Comparison of ENCODE assay signal across 10 cellular contexts in genomic region chr4:99317811-99318210, GRCh38. TPM values are rescaled to one million over a fixed set of nuclear protein-coding genes. Genes with fewer than 3 reads are reported as not detected.
DNase-seq lines count a peak whose midpoint lies in the region; ATAC-seq and TF ChIP-seq lines count a peak whose summit lies in the region.
"Not testable (repeated sequence)": the region's sequence is repeated elsewhere in the genome, so short reads cannot be mapped to it uniquely, and the experiment has no call there.
"Had no signal": no experiment of that assay in that cellular context is flagged by ENCODE, and none has a peak within 500 bp of the region (broad histone marks: within the 10 kb centered on the region; RNA-seq: fewer than 3 reads in every experiment).

No MANE protein-coding gene starts in this region.

- H3K36me3 ChIP-seq in Peyer's patch; esophagus squamous epithelium; neuronal stem cell (replicated peaks in 1 of 2; ENCODE audit: control insufficient read depth in 2 of 2, insufficient read depth in 2 of 2, low read length in 2 of 2); suprapubic skin; upper lobe of right lung: not testable (repeated sequence)

- not testable (repeated sequence) for H3K23ac ChIP-seq in neuronal stem cell (ENCODE audit: low read depth, low read length, poor library complexity)

- CTCF ChIA-PET in MCF 10A (lab: Yijun Ruan, JAX) = interaction anchor here (0.9 kb wide), 1 partner anchor 200 kb away, joined by 3 read pairs; no protein-coding TSS in a partner anchor

- peak overlapping the region in 3 of 4 donors; percentile 1 to 46 (median 25) for H3K27ac ChIP-seq in Peyer's patch
- H3K27ac ChIP-seq in esophagus squamous epithelium = peak overlapping the region in 3 of 4 donors; percentile 48 to 85 (median 60)
- not testable (repeated sequence) for H3K27ac ChIP-seq in neuronal stem cell (replicated peaks; ENCODE audit: low read length)
- H3K27ac ChIP-seq in suprapubic skin = peak overlapping the region; percentile 28
- H3K27ac ChIP-seq in upper lobe of right lung = peak overlapping the region; percentile 82

- not testable (repeated sequence) for H3K4me1 Mint-ChIP-seq in MCF 10A (ENCODE audit: insufficient read depth, unreplicated experiment)

- not testable (repeated sequence) for TF ChIP-seq CTCF in Peyer's patch (IDR thresholded peaks at IDR 0.05); MCF 10A (IDR thresholded peaks at IDR 0.05; ENCODE audit: unreplicated experiment); esophagus squamous epithelium (IDR thresholded peaks at IDR 0.05); suprapubic skin (IDR thresholded peaks at IDR 0.05); upper lobe of right lung (IDR thresholded peaks at IDR 0.05)

- H3K4me1 ChIP-seq in Peyer's patch; neuronal stem cell (ENCODE audit: control insufficient read depth in 2 of 2, insufficient read depth in 1 of 2, low read depth in 1 of 2, low read length in 2 of 2); suprapubic skin; upper lobe of right lung: not testable (repeated sequence)
- H3K4me1 ChIP-seq in esophagus squamous epithelium = peaks cover 0 to 16% (median 5%) of the 10 kb centered on the region in 3 donors

- not testable (repeated sequence) for H3K4me2 ChIP-seq in neuronal stem cell (ENCODE audit: insufficient read depth, low read length, poor library complexity, severe bottlenecking)

- H2BK12ac ChIP-seq in neuronal stem cell (ENCODE audit: low read length) = not testable (repeated sequence)

- not testable (repeated sequence) for H3K4ac ChIP-seq in neuronal stem cell (ENCODE audit: low read length)

- not testable (repeated sequence) for TF ChIP-seq POLR2A in Peyer's patch (IDR thresholded peaks at IDR 0.05); esophagus squamous epithelium (IDR thresholded peaks at IDR 0.05); suprapubic skin (IDR thresholded peaks at IDR 0.05)

- not testable (repeated sequence) for H3K9me3 Mint-ChIP-seq in MCF 10A (ENCODE audit: unreplicated experiment)

- H3K27me3 ChIP-seq in Peyer's patch; esophagus squamous epithelium; neuronal stem cell (ENCODE audit: control insufficient read depth in 3 of 3, insufficient read depth in 3 of 3, low read depth in 1 of 3, low read length in 3 of 3); suprapubic skin; upper lobe of right lung: not testable (repeated sequence)

- peak overlapping the region in 2 of 4 donors; percentile 23 to 36 for H3K4me3 ChIP-seq in Peyer's patch
- peak overlapping the region in 3 of 4 donors; percentile 21 to 52 (median 39) for H3K4me3 ChIP-seq in esophagus squamous epithelium
- H3K4me3 ChIP-seq in neuronal stem cell (ENCODE audit: low read length in 2 of 2) = peak overlapping the region in 1 of 2 donors; percentile 39
- H3K4me3 ChIP-seq in suprapubic skin = peak overlapping the region; percentile 37
- peak overlapping the region; percentile 51 for H3K4me3 ChIP-seq in upper lobe of right lung

- not testable (repeated sequence) for H3K9me3 ChIP-seq in Peyer's patch; esophagus squamous epithelium; neuronal stem cell (replicated peaks in 1 of 2; ENCODE audit: control insufficient read depth in 2 of 2, insufficient read depth in 1 of 2, low read depth in 1 of 2, low read length in 2 of 2); suprapubic skin; upper lobe of right lung

- peak; percentile 38 for ATAC-seq in left lobe of liver
- not testable (repeated sequence) for ATAC-seq in upper lobe of right lung

- H3K27me3 Mint-ChIP-seq in MCF 10A (ENCODE audit: insufficient read depth, unreplicated experiment) = not testable (repeated sequence)

- H3K36me3 Mint-ChIP-seq in MCF 10A (ENCODE audit: insufficient read depth, unreplicated experiment) = peaks cover 74% of the 10 kb centered on the region

- peak overlapping the region; percentile 42 for H3K27ac Mint-ChIP-seq in MCF 10A (ENCODE audit: low read depth, unreplicated experiment)

- H3K4me3 Mint-ChIP-seq in MCF 10A (ENCODE audit: unreplicated experiment) = peak overlapping the region; percentile 25

- H4K8ac ChIP-seq in neuronal stem cell (ENCODE audit: low read depth, low read length) = peak overlapping the region; percentile 52

- POLR2A ChIA-PET in MCF 10A (lab: Yijun Ruan, JAX) = interaction anchor here (0.7 kb wide), 1 partner anchor 8 kb away, joined by 6 read pairs; no protein-coding TSS in a partner anchor

- not testable (repeated sequence) for TF ChIP-seq EP300 in suprapubic skin (IDR thresholded peaks at IDR 0.05)

- not testable (repeated sequence) for H3K14ac ChIP-seq in neuronal stem cell (ENCODE audit: low read length)

- not testable (repeated sequence) for H2AK5ac ChIP-seq in neuronal stem cell (ENCODE audit: low read depth, low read length)

- H3K79me1 ChIP-seq in neuronal stem cell (ENCODE audit: low read depth, low read length) = not testable (repeated sequence)

- not testable (repeated sequence) for H4K91ac ChIP-seq in neuronal stem cell (ENCODE audit: low read depth, low read length, poor library complexity)

- not testable (repeated sequence) for H3K9ac ChIP-seq in neuronal stem cell (ENCODE audit: low read depth, low read length, poor library complexity)

- H3K18ac ChIP-seq in neuronal stem cell (ENCODE audit: low read length) = not testable (repeated sequence)

- 77 to 79% methylated on average over 8 of the region's 8 CpGs for WGBS in esophagus squamous epithelium, 2 donors
- no CpG with 5 or more reads among the region's 8 CpGs for WGBS in neuronal stem cell (ENCODE audit: extremely low coverage in 2 of 2, insufficient read length in 2 of 2, insufficient replicate concordance in 1 of 2), 2 donors
- WGBS in suprapubic skin = 87% methylated on average over 8 of the region's 8 CpGs

- DNase-seq in Peyer's patch; MCF 10A (ENCODE audit: unreplicated experiment); esophagus squamous epithelium (lab: John Stamatoyannopoulos, UW); neuronal stem cell (ENCODE audit: low spot score); suprapubic skin (ENCODE audit: low spot score in 2 of 2); upper lobe of right lung: not testable (repeated sequence)
- peak; percentile 68 for DNase-seq in left lobe of liver (ENCODE audit: low spot score)

- not testable (repeated sequence) for BruUV-seq in MCF 10A (replicated peaks; lab: Mats Ljungman, UMichigan)

- intact Hi-C loops in MCF 10A (cut with micrococcal nuclease); esophagus squamous epithelium (cut with DNase I): not testable (repeated sequence)
- intact Hi-C loops in upper lobe of right lung (cut with DNase I) = loop anchor here (10.0 kb wide), 1 partner anchor 87 kb away; no protein-coding TSS in a partner anchor

- H2BK15ac ChIP-seq in neuronal stem cell (ENCODE audit: low read length) = not testable (repeated sequence)

- peak overlapping the region; percentile 74 for H2AFZ ChIP-seq in neuronal stem cell (ENCODE audit: low read length)

- not testable (repeated sequence) for H2BK120ac ChIP-seq in neuronal stem cell (ENCODE audit: low read depth, low read length)

- H2BK5ac ChIP-seq in neuronal stem cell (ENCODE audit: low read length) = not testable (repeated sequence)

RNA-seq across cellular contexts. Expression of gene ADH1B, which starts 3.4 kb away (rescaled TPM):
- total RNA-seq in Peyer's patch = 100 to 1,000 TPM in 2 of 4 donors, 10 to 100 TPM in 2; 72.0 to 367 (median 194) TPM
- 24.2 and 32.0 TPM in 2 replicates for total RNA-seq in MCF 10A (2022)
- total RNA-seq in esophagus squamous epithelium = 100 to 1,000 TPM in 2 of 4 donors, 10 to 100 TPM in 2; 12.9 to 468 (median 181) TPM
- 4,370 TPM for total RNA-seq in left lobe of liver
- not detected for polyA plus RNA-seq in neuronal stem cell (2013, experiment 1 of 2)
- polyA plus RNA-seq in neuronal stem cell (2013, experiment 2 of 2) = not detected
- total RNA-seq in suprapubic skin = 100 to 1,000 TPM in 3 of 4 donors, 10 to 100 TPM in 1; 72.9 to 318 (median 212) TPM
- 744 TPM for total RNA-seq in upper lobe of right lung
- total RNA-seq: CD4-positive, alpha-beta T cell; H7 had no signal
- polyA plus RNA-seq: A549 had no signal

RNA-seq across cellular contexts. Expression of gene ADH1A, which starts 27.0 kb away (rescaled TPM):
- total RNA-seq in Peyer's patch (not detected), MCF 10A (2022) (0.21 TPM in 1 of 2 replicates, not detected in the other), esophagus squamous epithelium (not detected), left lobe of liver (355 TPM), suprapubic skin (not detected), upper lobe of right lung (3.6 TPM)
- not detected for polyA plus RNA-seq in neuronal stem cell (2013, experiment 1 of 2)
- not detected for polyA plus RNA-seq in neuronal stem cell (2013, experiment 2 of 2)
- total RNA-seq: CD4-positive, alpha-beta T cell; H7 had no signal
- polyA plus RNA-seq: A549 had no signal

RNA-seq across cellular contexts. Expression of gene ADH1C, which starts 34.7 kb away (rescaled TPM):
- total RNA-seq in Peyer's patch (100 to 1,000 TPM in 1 of 4 donors, 10 to 100 TPM in 3; 62.7 to 129 (median 87.7) TPM), MCF 10A (2022) (not detected in 2 replicates), esophagus squamous epithelium (10 to 100 TPM in 2 of 4 donors, 1 to 10 TPM in 1, under 1 TPM in 1; 0.75 to 12.6 (median 8.4) TPM), left lobe of liver (522 TPM), suprapubic skin (1 to 10 TPM in 1 of 4 donors, under 1 TPM in 2, not detected in 1; 0.36 to 1.6 (median 0.64) TPM), upper lobe of right lung (6.8 TPM)
- not detected for polyA plus RNA-seq in neuronal stem cell (2013, experiment 1 of 2)
- polyA plus RNA-seq in neuronal stem cell (2013, experiment 2 of 2) = not detected
- total RNA-seq: CD4-positive, alpha-beta T cell; H7 had no signal
- polyA plus RNA-seq: A549 had no signal

Comparison
In these comparisons a context has a peak if more than half of its experiments do, and no peak if none do; other contexts are left out.
1. RNA of gene ADH1A, which starts 27.0 kb away (total RNA-seq): 355 TPM in left lobe of liver (single experiment); 3.6 TPM in upper lobe of right lung (single experiment), 0.21 TPM in MCF 10A, not detected in Peyer's patch, not detected in esophagus squamous epithelium and not detected in suprapubic skin; every median in the first group is over 10 times any median in the second.